9 cellular contexts compared by ENCODE assay signal in genomic region chr4:155377281-155377680, GRCh38. TPM values are rescaled to one million over a fixed set of nuclear protein-coding genes. Genes with fewer than 3 reads are reported as not detected.
DNase-seq lines count a peak whose midpoint lies in the region; ATAC-seq and TF ChIP-seq lines count a peak whose summit lies in the region.
"Had no signal": no experiment of that assay in that cellular context is flagged by ENCODE, and none has a peak within 500 bp of the region (broad histone marks: within the 10 kb centered on the region; RNA-seq: fewer than 3 reads in every experiment).

No MANE protein-coding gene starts in this region.

- no peaks in the 10 kb centered on the region for H3K36me3 Mint-ChIP-seq in activated CD8-positive, alpha-beta T cell treated with anti-CD3 and anti-CD28 coated beads, Interleukin-2, amount 10 ng/mL, durations not matched to agents 7 days and 5 days (ENCODE audit: low read depth)
- H3K36me3 Mint-ChIP-seq in immature natural killer cell (peaks cover 0 to 3% (median 0%) of the 10 kb centered on the region in 3 donors), type B pancreatic cell (no peaks in the 10 kb centered on the region)

- ATAC-seq in heart left ventricle (no peak), GM18505 (IDR thresholded peaks at IDR 0.05; ENCODE audit: unreplicated experiment) (no peak), HG02973 (IDR thresholded peaks at IDR 0.05; ENCODE audit: unreplicated experiment) (no peak)
- no peak for ATAC-seq in activated CD8-positive, alpha-beta T cell treated with anti-CD3 and anti-CD28 coated beads, Interleukin-2, amount 10 ng/mL, durations not matched to agents 7 days and 5 days

- TF ChIP-seq CTCF in heart left ventricle (IDR thresholded peaks at IDR 0.05) (no peak), type B pancreatic cell (conservative IDR thresholded peaks at IDR 0.05) (no peak)

- H3K27me3 ChIP-seq in heart left ventricle, result peaks cover 0 to 21% (median 0%) of the 10 kb centered on the region in 9 donors

- DNase-seq in heart left ventricle, result no peak
- no peak for DNase-seq in cardiac septum (ENCODE audit: low spot score)
- no peak for DNase-seq in activated CD8-positive, alpha-beta T cell treated with anti-CD3 and anti-CD28 coated beads, Interleukin-2, amount 10 ng/mL, durations not matched to agents 7 days and 5 days
- DNase-seq in immature natural killer cell, result no peak
- DNase-seq in type B pancreatic cell (ENCODE audit: extremely low spot score, unreplicated experiment), result no peak
- DNase-seq in ecto neural progenitor cell (ENCODE audit: low spot score), result no peak
- DNase-seq: GF-D8 had no signal

- POLR2A ChIA-PET in activated CD8-positive, alpha-beta T cell treated with anti-CD3 and anti-CD28 coated beads, Interleukin-2, amount 10 ng/mL, durations not matched to agents 7 days and 5 days (lab: Charles Lee), result no interaction called here

- H3K27ac ChIP-seq in heart left ventricle, result no peak overlapping the region

- TF ChIP-seq POLR2A in heart left ventricle (IDR thresholded peaks at IDR 0.05), result no peak
- TF ChIP-seq POLR2A in GM18505 (IDR thresholded peaks at IDR 0.05; ENCODE audit: borderline replicate concordance, extremely low read depth, insufficient read depth, insufficient read length), result no peak

- H3K4me3 Mint-ChIP-seq in activated CD8-positive, alpha-beta T cell treated with anti-CD3 and anti-CD28 coated beads, Interleukin-2, amount 10 ng/mL, durations not matched to agents 7 days and 5 days, result peak overlapping the region; percentile 82
- peak overlapping the region; percentile 85 to 95 (median 90) for H3K4me3 Mint-ChIP-seq in immature natural killer cell
- H3K4me3 Mint-ChIP-seq in type B pancreatic cell, result peak overlapping the region; percentile 93

- CTCF ChIA-PET in activated CD8-positive, alpha-beta T cell treated with anti-CD3 and anti-CD28 coated beads, Interleukin-2, amount 10 ng/mL, durations not matched to agents 7 days and 5 days (lab: Charles Lee), result no interaction called here

- peaks cover 18% of the 10 kb centered on the region for H3K4me1 Mint-ChIP-seq in activated CD8-positive, alpha-beta T cell treated with anti-CD3 and anti-CD28 coated beads, Interleukin-2, amount 10 ng/mL, durations not matched to agents 7 days and 5 days (ENCODE audit: low read depth)
- peaks cover 14 to 23% of the 10 kb centered on the region in 2 donors for H3K4me1 Mint-ChIP-seq in immature natural killer cell
- peaks cover 15% of the 10 kb centered on the region for H3K4me1 Mint-ChIP-seq in type B pancreatic cell (ENCODE audit: unreplicated experiment)

- H3K36me3 ChIP-seq in heart left ventricle, result peaks cover 0 to 9% (median 0%) of the 10 kb centered on the region in 9 donors

- H3K4me3 ChIP-seq in heart left ventricle, result peak overlapping the region in 10 of 12 donors; percentile 45 to 84 (median 72)

- WGBS in heart left ventricle, 4 donors, result 47 to 58% (median 55%) methylated on average over 3 of the region's 3 CpGs

- intact Hi-C loops in heart left ventricle (cut with DNase I) (loop anchor here in 2 of 10 donors (10.0 kb wide), 1 partner anchor 822 kb away; the partner anchor contains the start of gene PLRG1 (in 2 of the 2)), cardiac septum (cut with DNase I) (no loop called here)

- peaks cover 0 to 12% (median 7%) of the 10 kb centered on the region in 12 donors for H3K4me1 ChIP-seq in heart left ventricle

- H3K27ac Mint-ChIP-seq in activated CD8-positive, alpha-beta T cell treated with anti-CD3 and anti-CD28 coated beads, Interleukin-2, amount 10 ng/mL, durations not matched to agents 7 days and 5 days, result peak overlapping the region; percentile 87
- peak overlapping the region; percentile 71 to 96 (median 92) for H3K27ac Mint-ChIP-seq in immature natural killer cell
- H3K27ac Mint-ChIP-seq in type B pancreatic cell, result peak overlapping the region; percentile 60

- H3K27me3 Mint-ChIP-seq in activated CD8-positive, alpha-beta T cell treated with anti-CD3 and anti-CD28 coated beads, Interleukin-2, amount 10 ng/mL, durations not matched to agents 7 days and 5 days (ENCODE audit: low read depth), result peaks cover 8% of the 10 kb centered on the region
- peaks cover 1 to 13% (median 2%) of the 10 kb centered on the region in 3 donors for H3K27me3 Mint-ChIP-seq in immature natural killer cell (ENCODE audit: low read depth in 3 of 3)
- peaks cover 4% of the 10 kb centered on the region for H3K27me3 Mint-ChIP-seq in type B pancreatic cell

- no peaks in the 10 kb centered on the region for H3K9me3 Mint-ChIP-seq in activated CD8-positive, alpha-beta T cell treated with anti-CD3 and anti-CD28 coated beads, Interleukin-2, amount 10 ng/mL, durations not matched to agents 7 days and 5 days (ENCODE audit: insufficient read depth)
- peaks cover 0 to 1% (median 0%) of the 10 kb centered on the region in 6 donors for H3K9me3 Mint-ChIP-seq in immature natural killer cell
- no peaks in the 10 kb centered on the region for H3K9me3 Mint-ChIP-seq in type B pancreatic cell

- no peaks in the 10 kb centered on the region for H3K9me3 ChIP-seq in heart left ventricle

RNA-seq across cellular contexts. Expression of gene MAP9, which starts 0.5 kb away (rescaled TPM):
- total RNA-seq in heart left ventricle (10 to 100 TPM in 4 of 9 donors, 1 to 10 TPM in 5; 3.9 to 12.0 (median 9.0) TPM), cardiac septum (9.3 TPM), type B pancreatic cell (ENCODE audit: low replicate concordance) (16.8 and 22.1 TPM in 2 replicates)
- polyA plus RNA-seq in heart left ventricle (1 to 10 TPM; 3.4 to 6.2 TPM), immature natural killer cell (1 to 10 TPM in 2 of 3 donors, not detected in 1; 2.1 to 3.3 TPM)
- 1 to 10 TPM; 6.7 to 7.0 TPM for total RNA-seq in activated CD8-positive, alpha-beta T cell treated with anti-CD3 and anti-CD28 coated beads, Interleukin-2, amount 10 ng/mL, durations not matched to agents 7 days and 5 days
